ENCODE assay signal across 1 cellular context in genomic region chr20:10670521-10671220, GRCh38.
TF ChIP-seq lines count a peak whose summit lies in the region.

No MANE protein-coding gene starts in this region.

TF ChIP-seq in HEK293, 187 proteins besides CTCF, POLR2A, EP300 and RAD21 (continued from another document):
- TF ChIP-seq ZNF513 (tag by site-specific recombination; IDR thresholded peaks at IDR 0.05): no peak
